1 cellular context compared by ENCODE assay signal in the genomic region with DNA sequence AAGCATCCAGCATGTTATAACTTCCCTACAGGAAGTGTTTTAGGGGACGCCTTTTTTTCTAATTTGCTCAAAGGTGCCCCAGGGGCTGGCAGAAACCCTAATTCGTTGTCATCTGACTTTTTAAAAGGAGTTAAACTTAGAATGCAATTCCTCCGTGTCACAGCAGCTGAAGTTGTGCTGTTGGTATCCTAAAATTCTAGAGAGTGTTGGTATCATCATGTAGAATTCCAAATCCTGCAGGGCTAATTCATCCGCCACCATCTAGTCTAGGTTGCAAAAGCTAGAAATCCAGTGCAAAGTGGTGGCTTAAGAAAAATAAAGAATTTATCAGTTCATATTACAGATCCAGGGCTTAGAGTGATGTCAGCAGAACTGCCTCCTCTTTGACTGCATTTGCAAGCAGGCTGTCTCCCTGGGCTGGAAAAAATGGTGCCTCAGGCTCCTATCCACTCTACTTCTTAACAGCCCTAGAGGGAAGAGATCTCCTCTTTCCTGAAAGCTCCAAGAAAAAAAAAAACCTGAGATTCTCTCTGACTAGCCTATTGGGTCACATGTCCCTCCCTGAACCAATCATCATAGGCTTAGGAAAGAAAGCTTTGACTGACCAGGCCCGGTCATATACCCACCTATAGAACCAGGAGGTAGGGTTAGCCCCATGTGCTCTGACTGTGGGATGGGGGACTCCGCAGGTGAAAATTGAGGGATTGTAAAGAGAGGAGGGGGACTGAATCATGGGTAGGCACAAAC.
TF ChIP-seq lines count a peak whose summit lies in the region.

No MANE protein-coding gene starts in this region.

TF ChIP-seq in HEK293, 187 proteins besides CTCF, POLR2A, EP300 and RAD21 (continued from another document):
- TF ChIP-seq ZNF350 (tag by site-specific recombination; IDR thresholded peaks at IDR 0.05) (peak; percentile 63; the same call in 1 of the 2 replicates), ZNF768 (tag by site-specific recombination; IDR thresholded peaks at IDR 0.05) (peak; percentile 0; the same call in 1 of the 2 replicates), ZNF776 (tag by site-specific recombination; IDR thresholded peaks at IDR 0.05; ENCODE audit: borderline replicate concordance) (no peak), ZNF473 (tag by site-specific recombination; IDR thresholded peaks at IDR 0.05) (no peak), ZNF670 (tag by site-specific recombination; IDR thresholded peaks at IDR 0.05; ENCODE audit: low read depth) (no peak), ZNF155 (tag by site-specific recombination; IDR thresholded peaks at IDR 0.05) (no peak), ZNF23 (tag by site-specific recombination; IDR thresholded peaks at IDR 0.05; ENCODE audit: borderline replicate concordance) (no peak), ZNF221 (tag by site-specific recombination; IDR thresholded peaks at IDR 0.05; ENCODE audit: borderline replicate concordance) (no peak), ZNF707 (tag by site-specific recombination; IDR thresholded peaks at IDR 0.05) (no peak), ZNF112 (tag by site-specific recombination; IDR thresholded peaks at IDR 0.05) (no peak)
- TF ChIP-seq, protein P1, sequence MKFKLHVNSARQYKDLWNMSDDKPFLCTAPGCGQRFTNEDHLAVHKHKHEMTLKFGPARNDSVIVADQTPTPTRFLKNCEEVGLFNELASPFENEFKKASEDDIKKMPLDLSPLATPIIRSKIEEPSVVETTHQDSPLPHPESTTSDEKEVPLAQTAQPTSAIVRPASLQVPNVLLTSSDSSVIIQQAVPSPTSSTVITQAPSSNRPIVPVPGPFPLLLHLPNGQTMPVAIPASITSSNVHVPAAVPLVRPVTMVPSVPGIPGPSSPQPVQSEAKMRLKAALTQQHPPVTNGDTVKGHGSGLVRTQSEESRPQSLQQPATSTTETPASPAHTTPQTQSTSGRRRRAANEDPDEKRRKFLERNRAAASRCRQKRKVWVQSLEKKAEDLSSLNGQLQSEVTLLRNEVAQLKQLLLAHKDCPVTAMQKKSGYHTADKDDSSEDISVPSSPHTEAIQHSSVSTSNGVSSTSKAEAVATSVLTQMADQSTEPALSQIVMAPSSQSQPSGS (tag by site-specific recombination; IDR thresholded peaks at IDR 0.05; ENCODE audit: low read depth) = no peak
- TF ChIP-seq, protein P2, sequence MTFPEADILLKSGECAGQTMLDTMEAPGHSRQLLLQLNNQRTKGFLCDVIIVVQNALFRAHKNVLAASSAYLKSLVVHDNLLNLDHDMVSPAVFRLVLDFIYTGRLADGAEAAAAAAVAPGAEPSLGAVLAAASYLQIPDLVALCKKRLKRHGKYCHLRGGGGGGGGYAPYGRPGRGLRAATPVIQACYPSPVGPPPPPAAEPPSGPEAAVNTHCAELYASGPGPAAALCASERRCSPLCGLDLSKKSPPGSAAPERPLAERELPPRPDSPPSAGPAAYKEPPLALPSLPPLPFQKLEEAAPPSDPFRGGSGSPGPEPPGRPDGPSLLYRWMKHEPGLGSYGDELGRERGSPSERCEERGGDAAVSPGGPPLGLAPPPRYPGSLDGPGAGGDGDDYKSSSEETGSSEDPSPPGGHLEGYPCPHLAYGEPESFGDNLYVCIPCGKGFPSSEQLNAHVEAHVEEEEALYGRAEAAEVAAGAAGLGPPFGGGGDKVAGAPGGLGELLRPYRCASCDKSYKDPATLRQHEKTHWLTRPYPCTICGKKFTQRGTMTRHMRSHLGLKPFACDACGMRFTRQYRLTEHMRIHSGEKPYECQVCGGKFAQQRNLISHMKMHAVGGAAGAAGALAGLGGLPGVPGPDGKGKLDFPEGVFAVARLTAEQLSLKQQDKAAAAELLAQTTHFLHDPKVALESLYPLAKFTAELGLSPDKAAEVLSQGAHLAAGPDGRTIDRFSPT (tag by site-specific recombination; IDR thresholded peaks at IDR 0.05) = no peak
- TF ChIP-seq, protein P3, sequence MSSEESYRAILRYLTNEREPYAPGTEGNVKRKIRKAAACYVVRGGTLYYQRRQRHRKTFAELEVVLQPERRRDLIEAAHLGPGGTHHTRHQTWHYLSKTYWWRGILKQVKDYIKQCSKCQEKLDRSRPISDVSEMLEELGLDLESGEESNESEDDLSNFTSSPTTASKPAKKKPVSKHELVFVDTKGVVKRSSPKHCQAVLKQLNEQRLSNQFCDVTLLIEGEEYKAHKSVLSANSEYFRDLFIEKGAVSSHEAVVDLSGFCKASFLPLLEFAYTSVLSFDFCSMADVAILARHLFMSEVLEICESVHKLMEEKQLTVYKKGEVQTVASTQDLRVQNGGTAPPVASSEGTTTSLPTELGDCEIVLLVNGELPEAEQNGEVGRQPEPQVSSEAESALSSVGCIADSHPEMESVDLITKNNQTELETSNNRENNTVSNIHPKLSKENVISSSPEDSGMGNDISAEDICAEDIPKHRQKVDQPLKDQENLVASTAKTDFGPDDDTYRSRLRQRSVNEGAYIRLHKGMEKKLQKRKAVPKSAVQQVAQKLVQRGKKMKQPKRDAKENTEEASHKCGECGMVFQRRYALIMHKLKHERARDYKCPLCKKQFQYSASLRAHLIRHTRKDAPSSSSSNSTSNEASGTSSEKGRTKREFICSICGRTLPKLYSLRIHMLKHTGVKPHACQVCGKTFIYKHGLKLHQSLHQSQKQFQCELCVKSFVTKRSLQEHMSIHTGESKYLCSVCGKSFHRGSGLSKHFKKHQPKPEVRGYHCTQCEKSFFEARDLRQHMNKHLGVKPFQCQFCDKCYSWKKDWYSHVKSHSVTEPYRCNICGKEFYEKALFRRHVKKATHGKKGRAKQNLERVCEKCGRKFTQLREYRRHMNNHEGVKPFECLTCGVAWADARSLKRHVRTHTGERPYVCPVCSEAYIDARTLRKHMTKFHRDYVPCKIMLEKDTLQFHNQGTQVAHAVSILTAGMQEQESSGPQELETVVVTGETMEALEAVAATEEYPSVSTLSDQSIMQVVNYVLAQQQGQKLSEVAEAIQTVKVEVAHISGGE (tag by site-specific recombination; conservative IDR thresholded peaks at IDR 0.05; ENCODE audit: low read depth) = peak; percentile 42; the same call in 1 of the 2 replicates
- TF ChIP-seq, protein P4, sequence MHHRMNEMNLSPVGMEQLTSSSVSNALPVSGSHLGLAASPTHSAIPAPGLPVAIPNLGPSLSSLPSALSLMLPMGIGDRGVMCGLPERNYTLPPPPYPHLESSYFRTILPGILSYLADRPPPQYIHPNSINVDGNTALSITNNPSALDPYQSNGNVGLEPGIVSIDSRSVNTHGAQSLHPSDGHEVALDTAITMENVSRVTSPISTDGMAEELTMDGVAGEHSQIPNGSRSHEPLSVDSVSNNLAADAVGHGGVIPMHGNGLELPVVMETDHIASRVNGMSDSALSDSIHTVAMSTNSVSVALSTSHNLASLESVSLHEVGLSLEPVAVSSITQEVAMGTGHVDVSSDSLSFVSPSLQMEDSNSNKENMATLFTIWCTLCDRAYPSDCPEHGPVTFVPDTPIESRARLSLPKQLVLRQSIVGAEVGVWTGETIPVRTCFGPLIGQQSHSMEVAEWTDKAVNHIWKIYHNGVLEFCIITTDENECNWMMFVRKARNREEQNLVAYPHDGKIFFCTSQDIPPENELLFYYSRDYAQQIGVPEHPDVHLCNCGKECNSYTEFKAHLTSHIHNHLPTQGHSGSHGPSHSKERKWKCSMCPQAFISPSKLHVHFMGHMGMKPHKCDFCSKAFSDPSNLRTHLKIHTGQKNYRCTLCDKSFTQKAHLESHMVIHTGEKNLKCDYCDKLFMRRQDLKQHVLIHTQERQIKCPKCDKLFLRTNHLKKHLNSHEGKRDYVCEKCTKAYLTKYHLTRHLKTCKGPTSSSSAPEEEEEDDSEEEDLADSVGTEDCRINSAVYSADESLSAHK (tag by site-specific recombination; IDR thresholded peaks at IDR 0.05) = no peak
